Comparison of ENCODE assay signal across 1 cellular context in the genomic region with DNA sequence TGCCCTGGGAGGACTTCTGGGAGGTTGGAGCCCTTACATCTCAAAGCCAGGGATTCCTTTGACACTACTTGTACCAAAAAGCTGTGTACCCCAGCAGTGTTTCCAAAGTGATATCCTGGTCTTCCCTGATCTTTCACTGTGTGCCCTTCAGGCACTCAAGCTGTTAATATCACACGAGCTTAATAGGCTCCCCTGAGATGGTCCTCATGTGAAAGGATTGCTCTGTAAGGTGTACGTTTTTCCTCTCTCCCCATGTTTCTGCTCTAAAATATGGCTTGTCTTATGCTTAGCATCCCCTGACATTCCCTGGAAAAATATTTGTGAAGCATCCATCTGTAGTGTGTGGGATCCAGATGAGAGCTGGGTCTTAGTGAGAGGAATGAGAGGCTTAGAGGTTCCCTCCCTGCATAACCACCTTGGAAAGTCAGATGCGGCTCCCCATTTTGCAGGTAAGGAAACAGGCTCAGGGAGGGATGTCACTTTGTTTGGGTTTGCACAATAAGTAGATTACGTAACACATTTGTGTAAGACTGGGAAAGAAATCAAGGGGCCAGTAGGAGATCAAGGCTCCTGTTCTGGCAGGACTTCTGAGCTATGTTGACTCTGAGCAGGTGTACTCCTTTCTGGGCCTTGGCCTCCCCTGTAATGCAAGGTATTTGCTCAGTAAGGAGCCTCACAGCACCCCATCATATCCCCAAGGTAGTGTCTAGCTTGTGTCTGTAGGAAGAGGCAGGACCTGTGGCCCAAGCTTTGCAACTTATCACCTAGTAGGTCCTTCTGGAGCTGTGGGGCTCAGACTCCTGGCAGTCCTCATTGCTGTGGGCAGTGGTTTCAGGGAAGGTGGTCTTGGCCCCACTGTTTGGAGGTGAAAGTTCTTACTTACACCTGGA.
TF ChIP-seq lines count a peak whose summit lies in the region.

No MANE protein-coding gene starts in this region.

TF ChIP-seq in SK-N-SH, 30 proteins besides CTCF, POLR2A, EP300 and RAD21 (continued from another document):
- TF ChIP-seq, protein P1, sequence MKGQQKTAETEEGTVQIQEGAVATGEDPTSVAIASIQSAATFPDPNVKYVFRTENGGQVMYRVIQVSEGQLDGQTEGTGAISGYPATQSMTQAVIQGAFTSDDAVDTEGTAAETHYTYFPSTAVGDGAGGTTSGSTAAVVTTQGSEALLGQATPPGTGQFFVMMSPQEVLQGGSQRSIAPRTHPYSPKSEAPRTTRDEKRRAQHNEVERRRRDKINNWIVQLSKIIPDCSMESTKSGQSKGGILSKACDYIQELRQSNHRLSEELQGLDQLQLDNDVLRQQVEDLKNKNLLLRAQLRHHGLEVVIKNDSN (IDR thresholded peaks at IDR 0.05; ENCODE audit: borderline replicate concordance, low read depth): no peak
- TF ChIP-seq SMC3 (IDR thresholded peaks at IDR 0.05; ENCODE audit: low read depth, low read length) (no peak), TEAD4 (IDR thresholded peaks at IDR 0.05; ENCODE audit: borderline replicate concordance, insufficient read depth) (no peak), RCOR1 (IDR thresholded peaks at IDR 0.05; ENCODE audit: low read length) (no peak), JUND (IDR thresholded peaks at IDR 0.05) (no peak)
- TF ChIP-seq, protein P2, sequence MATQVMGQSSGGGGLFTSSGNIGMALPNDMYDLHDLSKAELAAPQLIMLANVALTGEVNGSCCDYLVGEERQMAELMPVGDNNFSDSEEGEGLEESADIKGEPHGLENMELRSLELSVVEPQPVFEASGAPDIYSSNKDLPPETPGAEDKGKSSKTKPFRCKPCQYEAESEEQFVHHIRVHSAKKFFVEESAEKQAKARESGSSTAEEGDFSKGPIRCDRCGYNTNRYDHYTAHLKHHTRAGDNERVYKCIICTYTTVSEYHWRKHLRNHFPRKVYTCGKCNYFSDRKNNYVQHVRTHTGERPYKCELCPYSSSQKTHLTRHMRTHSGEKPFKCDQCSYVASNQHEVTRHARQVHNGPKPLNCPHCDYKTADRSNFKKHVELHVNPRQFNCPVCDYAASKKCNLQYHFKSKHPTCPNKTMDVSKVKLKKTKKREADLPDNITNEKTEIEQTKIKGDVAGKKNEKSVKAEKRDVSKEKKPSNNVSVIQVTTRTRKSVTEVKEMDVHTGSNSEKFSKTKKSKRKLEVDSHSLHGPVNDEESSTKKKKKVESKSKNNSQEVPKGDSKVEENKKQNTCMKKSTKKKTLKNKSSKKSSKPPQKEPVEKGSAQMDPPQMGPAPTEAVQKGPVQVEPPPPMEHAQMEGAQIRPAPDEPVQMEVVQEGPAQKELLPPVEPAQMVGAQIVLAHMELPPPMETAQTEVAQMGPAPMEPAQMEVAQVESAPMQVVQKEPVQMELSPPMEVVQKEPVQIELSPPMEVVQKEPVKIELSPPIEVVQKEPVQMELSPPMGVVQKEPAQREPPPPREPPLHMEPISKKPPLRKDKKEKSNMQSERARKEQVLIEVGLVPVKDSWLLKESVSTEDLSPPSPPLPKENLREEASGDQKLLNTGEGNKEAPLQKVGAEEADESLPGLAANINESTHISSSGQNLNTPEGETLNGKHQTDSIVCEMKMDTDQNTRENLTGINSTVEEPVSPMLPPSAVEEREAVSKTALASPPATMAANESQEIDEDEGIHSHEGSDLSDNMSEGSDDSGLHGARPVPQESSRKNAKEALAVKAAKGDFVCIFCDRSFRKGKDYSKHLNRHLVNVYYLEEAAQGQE (IDR thresholded peaks at IDR 0.05; ENCODE audit: low read depth, low read length): no peak
- TF ChIP-seq, protein P3, sequence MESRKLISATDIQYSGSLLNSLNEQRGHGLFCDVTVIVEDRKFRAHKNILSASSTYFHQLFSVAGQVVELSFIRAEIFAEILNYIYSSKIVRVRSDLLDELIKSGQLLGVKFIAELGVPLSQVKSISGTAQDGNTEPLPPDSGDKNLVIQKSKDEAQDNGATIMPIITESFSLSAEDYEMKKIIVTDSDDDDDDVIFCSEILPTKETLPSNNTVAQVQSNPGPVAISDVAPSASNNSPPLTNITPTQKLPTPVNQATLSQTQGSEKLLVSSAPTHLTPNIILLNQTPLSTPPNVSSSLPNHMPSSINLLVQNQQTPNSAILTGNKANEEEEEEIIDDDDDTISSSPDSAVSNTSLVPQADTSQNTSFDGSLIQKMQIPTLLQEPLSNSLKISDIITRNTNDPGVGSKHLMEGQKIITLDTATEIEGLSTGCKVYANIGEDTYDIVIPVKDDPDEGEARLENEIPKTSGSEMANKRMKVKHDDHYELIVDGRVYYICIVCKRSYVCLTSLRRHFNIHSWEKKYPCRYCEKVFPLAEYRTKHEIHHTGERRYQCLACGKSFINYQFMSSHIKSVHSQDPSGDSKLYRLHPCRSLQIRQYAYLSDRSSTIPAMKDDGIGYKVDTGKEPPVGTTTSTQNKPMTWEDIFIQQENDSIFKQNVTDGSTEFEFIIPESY (IDR thresholded peaks at IDR 0.05; ENCODE audit: borderline replicate concordance, low read depth): no peak
- TF ChIP-seq, protein P4, sequence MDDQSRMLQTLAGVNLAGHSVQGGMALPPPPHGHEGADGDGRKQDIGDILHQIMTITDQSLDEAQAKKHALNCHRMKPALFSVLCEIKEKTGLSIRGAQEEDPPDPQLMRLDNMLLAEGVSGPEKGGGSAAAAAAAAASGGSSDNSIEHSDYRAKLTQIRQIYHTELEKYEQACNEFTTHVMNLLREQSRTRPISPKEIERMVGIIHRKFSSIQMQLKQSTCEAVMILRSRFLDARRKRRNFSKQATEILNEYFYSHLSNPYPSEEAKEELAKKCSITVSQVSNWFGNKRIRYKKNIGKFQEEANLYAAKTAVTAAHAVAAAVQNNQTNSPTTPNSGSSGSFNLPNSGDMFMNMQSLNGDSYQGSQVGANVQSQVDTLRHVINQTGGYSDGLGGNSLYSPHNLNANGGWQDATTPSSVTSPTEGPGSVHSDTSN (IDR thresholded peaks at IDR 0.05): no peak
